ENCODE assay signal across 19 cellular contexts in the genomic region with DNA sequence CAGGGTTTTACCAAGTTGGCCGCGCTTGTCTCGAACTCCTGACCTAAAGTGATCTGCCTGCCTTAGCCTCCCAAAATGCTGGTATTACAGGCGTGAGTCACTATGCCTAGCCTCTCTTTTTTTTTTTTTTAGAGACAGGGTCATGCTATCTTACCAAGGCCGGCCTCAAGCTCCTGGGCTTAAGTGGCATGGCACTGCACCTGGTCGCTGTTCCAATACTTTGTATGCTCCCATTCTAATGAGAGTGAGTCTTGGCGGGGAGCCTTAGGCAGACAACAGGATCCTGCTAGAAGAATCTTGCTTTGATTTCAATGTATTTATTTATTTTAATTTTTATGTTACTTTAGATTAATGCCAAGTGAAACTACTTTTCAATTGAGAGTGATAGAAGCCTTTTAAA. TPM values are rescaled to one million over a fixed set of nuclear protein-coding genes. Genes with fewer than 3 reads are reported as not detected.
DNase-seq lines count a peak whose midpoint lies in the region; ATAC-seq, FAIRE-seq and TF ChIP-seq lines count a peak whose summit lies in the region.
"Had no signal": no experiment of that assay in that cellular context is flagged by ENCODE, and none has a peak within 500 bp of the region (broad histone marks: within the 10 kb centered on the region; RNA-seq: fewer than 3 reads in every experiment).

No MANE protein-coding gene starts in this region.

- no peaks in the 10 kb centered on the region for H3K79me1 ChIP-seq in H1 (ENCODE audit: low read depth, low read length)

- no peak overlapping the region for H3K4ac ChIP-seq in H1 (replicated peaks; ENCODE audit: insufficient read length, low read depth, low read length)

- H3K9me3 ChIP-seq in HCT116 (ENCODE audit: control insufficient read depth in 1 of 2, insufficient read depth in 1 of 2, low read depth in 1 of 2, low read length in 2 of 2) (no peaks in the 10 kb centered on the region), Panc1 (ENCODE audit: control insufficient read depth, insufficient read depth, low read depth, low read length) (no peaks in the 10 kb centered on the region), H1 (ENCODE audit: insufficient read depth in 2 of 2, low read depth in 1 of 2, low read length in 1 of 2) (no peaks in the 10 kb centered on the region)
- H3K9me3 ChIP-seq: BE2C, SJCRH30 had no signal

- no peak overlapping the region for H3K14ac ChIP-seq in H1 (ENCODE audit: insufficient read length)

- RAD21 ChIA-PET in HCT116 (lab: Charles Lee; ENCODE audit: low non-redundant PET in 1 of 2, low total read pairs in 2 of 2, uncharacterized antibody in 2 of 2, unreplicated experiment in 2 of 2) = no interaction called here

- CTCF ChIA-PET in HCT116 (lab: Charles Lee) = no interaction called here
- CTCF ChIA-PET in Panc1 (lab: Charles Lee) = no interaction called here
- CTCF ChIA-PET in H1 (lab: Charles Lee; ENCODE audit: partially characterized antibody) = interaction anchor here (0.7 to 1.4 kb wide), 4 partner anchors 24 to 578 kb away, joined by 3 to 5 read pairs (median 4); no protein-coding TSS in a partner anchor

- no peaks in the 10 kb centered on the region for H3K36me3 ChIP-seq in HCT116 (ENCODE audit: control insufficient read depth in 1 of 2, insufficient read depth in 2 of 2, low read length in 2 of 2)
- H3K36me3 ChIP-seq in Panc1 (ENCODE audit: control insufficient read depth, insufficient read depth, low read length) = no peaks in the 10 kb centered on the region
- H3K36me3 ChIP-seq in H1 (ENCODE audit: control insufficient read depth in 2 of 4, insufficient read depth in 4 of 4, low read length in 3 of 4) = no peaks in the 10 kb centered on the region
- H3K36me3 ChIP-seq: BE2C, SJCRH30 had no signal

- no peak overlapping the region for H2BK15ac ChIP-seq in H1 (ENCODE audit: low read length)

- no peak overlapping the region for H4K5ac ChIP-seq in H1 (ENCODE audit: insufficient read length, low read depth, low read length)

- no peak overlapping the region for H2AK5ac ChIP-seq in H1 (ENCODE audit: low read depth, low read length)

- FAIRE-seq in H1 (lab: Jason Lieb, UNC) = no peak
- FAIRE-seq: H54 had no signal

- no peak overlapping the region for H3K18ac ChIP-seq in H1 (ENCODE audit: extremely low read depth, low read length)

- no peak overlapping the region for H2BK120ac ChIP-seq in H1 (replicated peaks; ENCODE audit: low read depth, low read length)

- peaks cover 23 to 24% of the 10 kb centered on the region in 2 experiments for H3K4me1 ChIP-seq in HCT116 (ENCODE audit: control insufficient read depth in 1 of 2, insufficient read depth in 2 of 2, low read length in 2 of 2)
- peaks cover 45% of the 10 kb centered on the region for H3K4me1 ChIP-seq in Panc1 (ENCODE audit: control insufficient read depth, insufficient read depth, low read length)
- peaks cover 0 to 8% (median under 1%) of the 10 kb centered on the region in 4 experiments; a peak in 1 of 7 replicates for H3K4me1 ChIP-seq in H1 (replicated peaks in 1 of 4; ENCODE audit: control insufficient read depth in 3 of 4, insufficient read depth in 4 of 4, low read length in 3 of 4)

- in situ Hi-C loops in Panc1 (cut with HindIII; ENCODE audit: low pct_unique_long_range_greater_than_20kb, low sequenced_read_pairs) = no loop called here

- no peak overlapping the region for H3K27ac ChIP-seq in HCT116 (ENCODE audit: low read depth, low read length)
- peak overlapping the region; percentile 51; the same call in 1 of the 2 replicates for H3K27ac ChIP-seq in Panc1 (ENCODE audit: low read length)
- no peak overlapping the region for H3K27ac ChIP-seq in H1 (ENCODE audit: low read depth, low read length)
- H3K27ac ChIP-seq: KMS-11, PC-9, SJCRH30 had no signal

- H4K91ac ChIP-seq in H1 (replicated peaks; ENCODE audit: insufficient read length, low read length) = no peak overlapping the region

- H3K4me1 Mint-ChIP-seq in mesothelial cell of epicardium = peaks cover 48% of the 10 kb centered on the region

- no peak for TF ChIP-seq RAD21 in HCT116 (IDR thresholded peaks at IDR 0.05; ENCODE audit: low read depth)
- no peak for TF ChIP-seq RAD21 in H1 (IDR thresholded peaks at IDR 0.05 in 1 of 2, conservative IDR thresholded peaks at IDR 0.05 in 1 of 2; ENCODE audit: low read depth in 2 of 2, low read length in 2 of 2)

- ATAC-seq in HCT116 (no peak), Panc1 (no peak)

- no peak overlapping the region for H3K23ac ChIP-seq in H1 (ENCODE audit: insufficient read length)

- no peak overlapping the region for H2BK5ac ChIP-seq in H1 (ENCODE audit: low read depth, low read length)

- H2AFZ ChIP-seq in HCT116 (ENCODE audit: low read depth, low read length, poor library complexity, severe bottlenecking) = no peak overlapping the region
- H2AFZ ChIP-seq in H1 (ENCODE audit: low read length) = no peak overlapping the region
- H2AFZ ChIP-seq: PC-9 had no signal

- H3K56ac ChIP-seq in H1 (replicated peaks; ENCODE audit: insufficient read length, low read depth, low read length) = no peak overlapping the region

- no peaks in the 10 kb centered on the region for H3K23me2 ChIP-seq in H1 (ENCODE audit: low read depth, low read length)

- H4K20me1 ChIP-seq in HCT116 (ENCODE audit: insufficient read depth) (no peaks in the 10 kb centered on the region), H1 (replicated peaks in 1 of 2; ENCODE audit: control insufficient read depth in 1 of 2, insufficient read depth in 2 of 2, low read length in 2 of 2) (no peaks in the 10 kb centered on the region)

- DNase-seq in HCT116 (ENCODE audit: low read depth, low spot score) (no peak), Panc1 (ENCODE audit: low read depth, low spot score) (no peak), H1 (ENCODE audit: low read depth in 1 of 2, low spot score in 2 of 2) (no peak), mesothelial cell of epicardium (ENCODE audit: low spot score in 2 of 2, unreplicated experiment in 2 of 2) (no peak), LoVo (ENCODE audit: low spot score) (no peak), HCEC 1CT (no peak)
- no peak for DNase-seq in stimulated activated CD4-positive, alpha-beta T cell treated with anti-CD3 and anti-CD28 coated beads, Interleukin-15, amount 100 ng/mL, for 24 hours
- no peak for DNase-seq in effector CD4-positive, alpha-beta T cell
- DNase-seq: BE2C; CD4-positive, CD25-positive, alpha-beta regulatory T cell; EL; GF-D8; IMR-90; NCI-H1417 treated with DMSO at 0.1 percent for 48 hours; NCI-H187; PC-9; SJCRH30 had no signal

- no peak for TF ChIP-seq EP300 in H1 (IDR thresholded peaks at IDR 0.05; ENCODE audit: borderline replicate concordance in 1 of 2, low read depth in 2 of 2, low read length in 2 of 2)

- H3K9me2 ChIP-seq in HCT116 (ENCODE audit: insufficient read depth) = no peaks in the 10 kb centered on the region

- no peaks in the 10 kb centered on the region for H3K27me3 Mint-ChIP-seq in mesothelial cell of epicardium (ENCODE audit: low read depth)
- H3K27me3 Mint-ChIP-seq: CD4-positive, CD25-positive, alpha-beta regulatory T cell had no signal

- H2BK12ac ChIP-seq in H1 (ENCODE audit: low read depth, low read length) = 0 out of 2 replicates have a peak overlapping the region, but pooled peaks have one; percentile 9

- BruUV-seq in HCT116 (replicated peaks; lab: Mats Ljungman, UMichigan) = no TSS peak
- no TSS peak for BruUV-seq in Panc1 (replicated peaks; lab: Mats Ljungman, UMichigan)

- no peaks in the 10 kb centered on the region for H3K79me2 ChIP-seq in HCT116 (ENCODE audit: insufficient read depth, low read length)
- H3K79me2 ChIP-seq in H1 (ENCODE audit: control insufficient read depth in 1 of 2, insufficient read depth in 2 of 2, low read length in 2 of 2) = no peaks in the 10 kb centered on the region

- TF ChIP-seq POLR2A in HCT116 (IDR thresholded peaks at IDR 0.05; ENCODE audit: borderline replicate concordance, extremely low read depth, insufficient read depth, insufficient read length) (no peak), H1 (IDR thresholded peaks at IDR 0.05; ENCODE audit: control extremely low read depth in 1 of 2, low read depth in 2 of 2, low read length in 2 of 2) (no peak)

- no peak overlapping the region for H4K8ac ChIP-seq in H1 (ENCODE audit: extremely low read depth, insufficient read depth, low read length)

- peak overlapping the region; percentile 93 for H3K27ac Mint-ChIP-seq in mesothelial cell of epicardium

- POLR2A ChIA-PET in HCT116 (lab: Charles Lee) = no interaction called here
- POLR2A ChIA-PET in Panc1 (lab: Charles Lee) = no interaction called here
- POLR2A ChIA-PET in H1 (lab: Charles Lee; ENCODE audit: partially characterized antibody) = interaction anchor here (1.0 kb wide), 1 partner anchor 20 kb away, joined by 4 read pairs; no protein-coding TSS in a partner anchor

- H3K4me3 ChIP-seq in HCT116 (replicated peaks in 1 of 2; ENCODE audit: low read depth in 1 of 2, low read length in 2 of 2) = no peak overlapping the region
- H3K4me3 ChIP-seq in Panc1 (ENCODE audit: low read depth in 2 of 2, low read length in 2 of 2) = no peak overlapping the region
- H3K4me3 ChIP-seq in H1 (ENCODE audit: extremely low read depth in 1 of 4, insufficient read depth in 2 of 4, low read depth in 3 of 4, low read length in 4 of 4) = no peak overlapping the region
- H3K4me3 ChIP-seq: PC-9, SJCRH30 had no signal

- H3K27me3 ChIP-seq in HCT116 (ENCODE audit: insufficient read depth, low read length) (no peaks in the 10 kb centered on the region), Panc1 (ENCODE audit: control insufficient read depth, insufficient read depth, low read length) (no peaks in the 10 kb centered on the region), H1 (replicated peaks in 1 of 4; ENCODE audit: control insufficient read depth in 3 of 4, extremely low read depth in 1 of 4, insufficient read depth in 3 of 4, low read length in 3 of 4) (no peaks in the 10 kb centered on the region)
- H3K27me3 ChIP-seq: BE2C, SJCRH30 had no signal

- no peak for TF ChIP-seq CTCF in HCT116 (IDR thresholded peaks at IDR 0.05 in 2 of 3, conservative IDR thresholded peaks at IDR 0.05 in 1 of 3; ENCODE audit: borderline replicate concordance in 1 of 3, insufficient read depth in 1 of 3, low read depth in 2 of 3, low read length in 2 of 3)
- no peak for TF ChIP-seq CTCF in Panc1 (IDR thresholded peaks at IDR 0.05)
- TF ChIP-seq CTCF in H1 (IDR thresholded peaks at IDR 0.05; ENCODE audit: control extremely low read depth in 1 of 3, insufficient read depth in 1 of 3, low read depth in 1 of 3, low read length in 3 of 3) = no peak
- TF ChIP-seq CTCF in mesothelial cell of epicardium (IDR thresholded peaks at IDR 0.05; ENCODE audit: unreplicated experiment) = no peak

- no peaks in the 10 kb centered on the region for H3K9me3 Mint-ChIP-seq in mesothelial cell of epicardium
- H3K9me3 Mint-ChIP-seq: CD4-positive, CD25-positive, alpha-beta regulatory T cell had no signal

- WGBS in H1 (ENCODE audit: extremely low coverage in 1 of 2, insufficient coverage in 1 of 2, insufficient read length in 1 of 2, insufficient replicate concordance in 2 of 2, low coverage in 1 of 2, low lambda C conversion rate in 2 of 2, missing lambda C conversion rate in 1 of 2), 2 experiments = 95% methylated on average over 7 of the region's 7 CpGs; no CpG with 5 or more reads in 1 of the 2 experiments

- peaks cover 8% of the 10 kb centered on the region for H3K36me3 Mint-ChIP-seq in mesothelial cell of epicardium

- H3K4me2 ChIP-seq in HCT116 (ENCODE audit: low read length) (peak overlapping the region; percentile 16; the same call in 1 of the 2 replicates), H1 (ENCODE audit: insufficient read depth in 1 of 2, low read depth in 2 of 2, low read length in 2 of 2) (no peak overlapping the region)
- H3K4me2 ChIP-seq: KMS-11, PC-9 had no signal

- H3K4me3 Mint-ChIP-seq in mesothelial cell of epicardium = no peak overlapping the region
- H3K4me3 Mint-ChIP-seq: CD4-positive, CD25-positive, alpha-beta regulatory T cell had no signal

- intact Hi-C loops in HCT116 (cut with micrococcal nuclease) (no loop called here), Panc1 (cut with micrococcal nuclease; ENCODE audit: unreplicated experiment) (no loop called here)

- H3K9ac ChIP-seq in HCT116 (ENCODE audit: low read length) (no peak overlapping the region), H1 (replicated peaks in 1 of 4; ENCODE audit: extremely low read depth in 1 of 4, low read depth in 3 of 4, low read length in 3 of 4) (no peak overlapping the region)
- H3K9ac ChIP-seq: KMS-11 had no signal

- H2BK20ac ChIP-seq in H1 (ENCODE audit: low read length) = no peak overlapping the region

RNA-seq across cellular contexts. Expression of a gene that starts 21.9 kb away (rescaled TPM):
- 24.1 TPM for total RNA-seq in HCT116 (2021; ENCODE audit: unreplicated experiment)
- 20.4 and 20.6 TPM in 2 replicates for polyA plus RNA-seq in HCT116 (2012)
- total RNA-seq in Panc1 (2021; ENCODE audit: unreplicated experiment) = 45.2 TPM
- polyA plus RNA-seq in Panc1 (2012; ENCODE audit: insufficient read length) = 39.0 TPM
- total RNA-seq in H1 (2021; fragmentation: NEBNext Ultra II Directional; extraction: Animal tissue kit (Norgen Biotek cat#: 25700)) = 3.3 and 3.4 TPM in 2 replicates
- 2.0 and 4.2 TPM in 2 replicates for polyA plus RNA-seq in H1 (2011; rRNA removed)
- polyA plus RNA-seq in H1 (2011; cell fraction: cytosol; rRNA removed) = 2.8 TPM
- polyA plus RNA-seq in H1 (2011; cell fraction: nucleus; rRNA removed) = 5.6 TPM
- 2.4 to 3.2 TPM (median 2.7 TPM) in 4 replicates for polyA plus RNA-seq in H1 (2012, experiment 1 of 2)
- polyA plus RNA-seq in H1 (2012, experiment 2 of 2) = 3.4 TPM
- polyA plus RNA-seq in H1 (2013, experiment 1 of 2) = 4.5 TPM
- polyA plus RNA-seq in H1 (2013, experiment 2 of 2) = 4.3 TPM
- polyA minus RNA-seq in H1 (2011; rRNA and poly(A)+ RNA removed) = 3.0 and 4.6 TPM in 2 replicates
- 1.7 TPM for polyA minus RNA-seq in H1 (2011; cell fraction: cytosol; rRNA and poly(A)+ RNA removed)
- polyA minus RNA-seq in H1 (2011; cell fraction: nucleus; rRNA and poly(A)+ RNA removed) = 5.1 TPM
- total RNA-seq in mesothelial cell of epicardium = 122 to 126 TPM (median 123 TPM) in 3 replicates

RNA-seq across cellular contexts. Expression of a gene that starts 22.3 kb away (rescaled TPM):
- total RNA-seq in HCT116 (2021; ENCODE audit: unreplicated experiment) = 2.4 TPM
- 1.6 TPM in 2 replicates for polyA plus RNA-seq in HCT116 (2012)
- total RNA-seq in Panc1 (2021; ENCODE audit: unreplicated experiment) = 3.6 TPM
- 3.7 TPM for polyA plus RNA-seq in Panc1 (2012; ENCODE audit: insufficient read length)
- total RNA-seq in H1 (2021; fragmentation: NEBNext Ultra II Directional; extraction: Animal tissue kit (Norgen Biotek cat#: 25700)) = not detected in 2 replicates
- 0.22 and 0.59 TPM in 2 replicates for polyA plus RNA-seq in H1 (2011; rRNA removed)
- polyA plus RNA-seq in H1 (2011; cell fraction: cytosol; rRNA removed) = 0.21 TPM
- 0.33 TPM for polyA plus RNA-seq in H1 (2011; cell fraction: nucleus; rRNA removed)
- 1.9 to 2.8 TPM (median 2.5 TPM) in 4 replicates for polyA plus RNA-seq in H1 (2012, experiment 1 of 2)
- 0.42 TPM for polyA plus RNA-seq in H1 (2012, experiment 2 of 2)
- polyA plus RNA-seq in H1 (2013, experiment 1 of 2) = under 0.01 TPM
- polyA plus RNA-seq in H1 (2013, experiment 2 of 2) = 0.09 TPM
- polyA minus RNA-seq in H1 (2011; rRNA and poly(A)+ RNA removed) = 0.10 and 0.73 TPM in 2 replicates
- polyA minus RNA-seq in H1 (2011; cell fraction: cytosol; rRNA and poly(A)+ RNA removed) = not detected
- polyA minus RNA-seq in H1 (2011; cell fraction: nucleus; rRNA and poly(A)+ RNA removed) = 0.20 TPM
- 2.9 to 3.2 TPM (median 3.2 TPM) in 3 replicates for total RNA-seq in mesothelial cell of epicardium
- total RNA-seq: CD4-positive, CD25-positive, alpha-beta regulatory T cell had no signal
- polyA plus RNA-seq: CD4-positive, CD25-positive, alpha-beta regulatory T cell had no signal
